Comparison of ENCODE assay signal across 26 cellular contexts in genomic region chr22:49773531-49773930, GRCh38.
"Had no signal": no experiment of that assay in that cellular context is flagged by ENCODE, and none has a peak within 500 bp of the region (broad histone marks: within the 10 kb centered on the region; RNA-seq: fewer than 3 reads in every experiment).

No MANE protein-coding gene starts in this region.

- H3K9me3 Mint-ChIP-seq: activated T-helper 1 cell treated with anti-CD3 and anti-CD28 coated beads, Interleukin-12 subunit alpha, Interleukin-12 subunit beta, Interleukin-2, Interleukin-4 antibody, amounts not matched to agents 30 ng/mL and 10 ng/mL and 1 ng/mL, durations not matched to agents 14 hours and 24 hours and 36 hours; effector memory CD8-positive, alpha-beta T cell; immature natural killer cell; memory B cell; naive thymus-derived CD4-positive, alpha-beta T cell had no signal

- FAIRE-seq: astrocyte, pancreas had no signal

- H3K27me3 Mint-ChIP-seq: activated CD4-positive, alpha-beta T cell treated with anti-CD3 and anti-CD28 coated beads for 36 hours; effector memory CD8-positive, alpha-beta T cell; memory B cell; naive thymus-derived CD4-positive, alpha-beta T cell had no signal

- H3K4me3 Mint-ChIP-seq: activated CD4-positive, alpha-beta T cell treated with anti-CD3 and anti-CD28 coated beads for 36 hours; activated T-helper 1 cell treated with anti-CD3 and anti-CD28 coated beads, Interleukin-12 subunit alpha, Interleukin-12 subunit beta, Interleukin-2, Interleukin-4 antibody, amounts not matched to agents 30 ng/mL and 10 ng/mL and 1 ng/mL, durations not matched to agents 14 hours and 24 hours and 36 hours; effector memory CD8-positive, alpha-beta T cell; immature natural killer cell; memory B cell had no signal

- H3K9me3 ChIP-seq: heart left ventricle, pancreas, psoas muscle, spleen, transverse colon had no signal

- H3K4me3 ChIP-seq: heart left ventricle, pancreas, psoas muscle, spleen, transverse colon had no signal

- H3K4me1 Mint-ChIP-seq: memory B cell had no signal

- H3K27me3 ChIP-seq: brain microvascular endothelial cell, heart left ventricle, pancreas, spleen, transverse colon had no signal

- DNase-seq: activated CD4-positive, alpha-beta T cell treated with anti-CD3 and anti-CD28 coated beads for 36 hours; activated CD4-positive, alpha-beta T cell treated with anti-CD3 and anti-CD28 coated beads, Interleukin-2, amount 50 U/mL, for 4 hours; activated CD4-positive, CD25-positive, alpha-beta regulatory T cell; activated effector memory CD4-positive, alpha-beta T cell treated with anti-CD3 and anti-CD28 coated beads, Interleukin-2, amount 50 U/mL, for 16 hours; activated naive CD4-positive, alpha-beta T cell treated with anti-CD3 and anti-CD28 coated beads, Interleukin-2, amount 50 U/mL, for 16 hours; activated T-cell treated with anti-CD3 and anti-CD28 coated beads for 4 hours; amniotic stem cell; brain microvascular endothelial cell; caudate nucleus; cortex of kidney; effector memory CD8-positive, alpha-beta T cell; foreskin fibroblast; hypothalamus; immature natural killer cell; midbrain; naive thymus-derived CD4-positive, alpha-beta T cell; pancreas; spleen; stimulated activated naive CD4-positive, alpha-beta T cell; transverse colon had no signal

- H3K4me1 ChIP-seq: pancreas had no signal

- H3K27ac Mint-ChIP-seq: activated CD4-positive, alpha-beta T cell treated with anti-CD3 and anti-CD28 coated beads for 36 hours; activated T-helper 1 cell treated with anti-CD3 and anti-CD28 coated beads, Interleukin-12 subunit alpha, Interleukin-12 subunit beta, Interleukin-2, Interleukin-4 antibody, amounts not matched to agents 30 ng/mL and 10 ng/mL and 1 ng/mL, durations not matched to agents 14 hours and 24 hours and 36 hours; memory B cell had no signal

- H3K27ac ChIP-seq: brain microvascular endothelial cell, heart left ventricle, pancreas, psoas muscle, spleen, transverse colon had no signal

- ATAC-seq: activated CD4-positive, alpha-beta T cell treated with anti-CD3 and anti-CD28 coated beads for 36 hours; effector memory CD8-positive, alpha-beta T cell; esophagus mucosa; heart left ventricle; naive thymus-derived CD4-positive, alpha-beta T cell; pancreas; psoas muscle had no signal
